Comparison of ENCODE assay signal across 1 cellular context in the genomic region with DNA sequence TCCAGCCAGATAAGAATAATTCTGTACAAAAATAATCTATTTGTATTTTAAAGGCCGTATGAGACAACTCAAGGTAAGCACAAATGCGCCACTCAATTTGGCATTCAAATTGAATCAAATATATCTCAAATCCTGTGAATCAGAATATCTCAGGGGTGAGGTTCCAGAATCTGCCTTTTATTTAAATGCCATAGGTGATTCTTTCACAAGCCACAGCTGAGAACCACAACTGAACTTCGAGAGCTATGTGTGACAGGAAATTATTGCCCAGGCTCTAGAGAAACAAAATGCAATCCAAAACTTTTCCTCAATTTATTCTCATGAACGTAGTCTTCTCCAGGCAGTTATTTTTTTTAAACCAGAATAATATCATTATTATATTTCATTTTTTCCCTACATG.
TF ChIP-seq lines count a peak whose summit lies in the region.

No MANE protein-coding gene starts in this region.

TF ChIP-seq in K562, 482 proteins besides CTCF, POLR2A, EP300 and RAD21 (continued from another document):
- TF ChIP-seq, protein P1, sequence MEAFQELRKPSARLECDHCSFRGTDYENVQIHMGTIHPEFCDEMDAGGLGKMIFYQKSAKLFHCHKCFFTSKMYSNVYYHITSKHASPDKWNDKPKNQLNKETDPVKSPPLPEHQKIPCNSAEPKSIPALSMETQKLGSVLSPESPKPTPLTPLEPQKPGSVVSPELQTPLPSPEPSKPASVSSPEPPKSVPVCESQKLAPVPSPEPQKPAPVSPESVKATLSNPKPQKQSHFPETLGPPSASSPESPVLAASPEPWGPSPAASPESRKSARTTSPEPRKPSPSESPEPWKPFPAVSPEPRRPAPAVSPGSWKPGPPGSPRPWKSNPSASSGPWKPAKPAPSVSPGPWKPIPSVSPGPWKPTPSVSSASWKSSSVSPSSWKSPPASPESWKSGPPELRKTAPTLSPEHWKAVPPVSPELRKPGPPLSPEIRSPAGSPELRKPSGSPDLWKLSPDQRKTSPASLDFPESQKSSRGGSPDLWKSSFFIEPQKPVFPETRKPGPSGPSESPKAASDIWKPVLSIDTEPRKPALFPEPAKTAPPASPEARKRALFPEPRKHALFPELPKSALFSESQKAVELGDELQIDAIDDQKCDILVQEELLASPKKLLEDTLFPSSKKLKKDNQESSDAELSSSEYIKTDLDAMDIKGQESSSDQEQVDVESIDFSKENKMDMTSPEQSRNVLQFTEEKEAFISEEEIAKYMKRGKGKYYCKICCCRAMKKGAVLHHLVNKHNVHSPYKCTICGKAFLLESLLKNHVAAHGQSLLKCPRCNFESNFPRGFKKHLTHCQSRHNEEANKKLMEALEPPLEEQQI (IDR thresholded peaks at IDR 0.05), result no peak
- no peak for TF ChIP-seq SMARCA5 (IDR thresholded peaks at IDR 0.05)
- TF ChIP-seq, protein P2, sequence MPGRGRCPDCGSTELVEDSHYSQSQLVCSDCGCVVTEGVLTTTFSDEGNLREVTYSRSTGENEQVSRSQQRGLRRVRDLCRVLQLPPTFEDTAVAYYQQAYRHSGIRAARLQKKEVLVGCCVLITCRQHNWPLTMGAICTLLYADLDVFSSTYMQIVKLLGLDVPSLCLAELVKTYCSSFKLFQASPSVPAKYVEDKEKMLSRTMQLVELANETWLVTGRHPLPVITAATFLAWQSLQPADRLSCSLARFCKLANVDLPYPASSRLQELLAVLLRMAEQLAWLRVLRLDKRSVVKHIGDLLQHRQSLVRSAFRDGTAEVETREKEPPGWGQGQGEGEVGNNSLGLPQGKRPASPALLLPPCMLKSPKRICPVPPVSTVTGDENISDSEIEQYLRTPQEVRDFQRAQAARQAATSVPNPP (IDR thresholded peaks at IDR 0.05; ENCODE audit: borderline replicate concordance, insufficient read depth, insufficient read length), result no peak
- TF ChIP-seq OTX1 (CRISPR knock-in tag; IDR thresholded peaks at IDR 0.05), result no peak
- no peak for TF ChIP-seq SIN3B (IDR thresholded peaks at IDR 0.05; ENCODE audit: low read depth)
- no peak for TF ChIP-seq ASH1L (IDR thresholded peaks at IDR 0.05; ENCODE audit: borderline replicate concordance, low read depth, partially characterized antibody)
- no peak for TF ChIP-seq SMAD3 (CRISPR knock-in tag; conservative IDR thresholded peaks at IDR 0.05)
- TF ChIP-seq BMI1 (IDR thresholded peaks at IDR 0.05; ENCODE audit: low read length), result no peak
- TF ChIP-seq, protein P3, sequence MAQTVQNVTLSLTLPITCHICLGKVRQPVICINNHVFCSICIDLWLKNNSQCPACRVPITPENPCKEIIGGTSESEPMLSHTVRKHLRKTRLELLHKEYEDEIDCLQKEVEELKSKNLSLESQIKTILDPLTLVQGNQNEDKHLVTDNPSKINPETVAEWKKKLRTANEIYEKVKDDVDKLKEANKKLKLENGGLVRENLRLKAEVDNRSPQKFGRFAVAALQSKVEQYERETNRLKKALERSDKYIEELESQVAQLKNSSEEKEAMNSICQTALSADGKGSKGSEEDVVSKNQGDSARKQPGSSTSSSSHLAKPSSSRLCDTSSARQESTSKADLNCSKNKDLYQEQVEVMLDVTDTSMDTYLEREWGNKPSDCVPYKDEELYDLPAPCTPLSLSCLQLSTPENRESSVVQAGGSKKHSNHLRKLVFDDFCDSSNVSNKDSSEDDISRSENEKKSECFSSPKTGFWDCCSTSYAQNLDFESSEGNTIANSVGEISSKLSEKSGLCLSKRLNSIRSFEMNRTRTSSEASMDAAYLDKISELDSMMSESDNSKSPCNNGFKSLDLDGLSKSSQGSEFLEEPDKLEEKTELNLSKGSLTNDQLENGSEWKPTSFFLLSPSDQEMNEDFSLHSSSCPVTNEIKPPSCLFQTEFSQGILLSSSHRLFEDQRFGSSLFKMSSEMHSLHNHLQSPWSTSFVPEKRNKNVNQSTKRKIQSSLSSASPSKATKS (CRISPR knock-in tag; IDR thresholded peaks at IDR 0.05), result no peak
- no peak for TF ChIP-seq HMGN3 (IDR thresholded peaks at IDR 0.05; ENCODE audit: borderline replicate concordance, extremely low read depth, insufficient read length, low read depth, low read length)
- TF ChIP-seq, protein P4, sequence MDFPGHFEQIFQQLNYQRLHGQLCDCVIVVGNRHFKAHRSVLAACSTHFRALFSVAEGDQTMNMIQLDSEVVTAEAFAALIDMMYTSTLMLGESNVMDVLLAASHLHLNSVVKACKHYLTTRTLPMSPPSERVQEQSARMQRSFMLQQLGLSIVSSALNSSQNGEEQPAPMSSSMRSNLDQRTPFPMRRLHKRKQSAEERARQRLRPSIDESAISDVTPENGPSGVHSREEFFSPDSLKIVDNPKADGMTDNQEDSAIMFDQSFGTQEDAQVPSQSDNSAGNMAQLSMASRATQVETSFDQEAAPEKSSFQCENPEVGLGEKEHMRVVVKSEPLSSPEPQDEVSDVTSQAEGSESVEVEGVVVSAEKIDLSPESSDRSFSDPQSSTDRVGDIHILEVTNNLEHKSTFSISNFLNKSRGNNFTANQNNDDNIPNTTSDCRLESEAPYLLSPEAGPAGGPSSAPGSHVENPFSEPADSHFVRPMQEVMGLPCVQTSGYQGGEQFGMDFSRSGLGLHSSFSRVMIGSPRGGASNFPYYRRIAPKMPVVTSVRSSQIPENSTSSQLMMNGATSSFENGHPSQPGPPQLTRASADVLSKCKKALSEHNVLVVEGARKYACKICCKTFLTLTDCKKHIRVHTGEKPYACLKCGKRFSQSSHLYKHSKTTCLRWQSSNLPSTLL (IDR thresholded peaks at IDR 0.05), result no peak
- no peak for TF ChIP-seq ZC3H4 (CRISPR knock-in tag; IDR thresholded peaks at IDR 0.05; ENCODE audit: borderline replicate concordance)
- TF ChIP-seq ZFP30 (CRISPR knock-in tag; IDR thresholded peaks at IDR 0.05; ENCODE audit: borderline replicate concordance), result no peak
- TF ChIP-seq, protein P5, sequence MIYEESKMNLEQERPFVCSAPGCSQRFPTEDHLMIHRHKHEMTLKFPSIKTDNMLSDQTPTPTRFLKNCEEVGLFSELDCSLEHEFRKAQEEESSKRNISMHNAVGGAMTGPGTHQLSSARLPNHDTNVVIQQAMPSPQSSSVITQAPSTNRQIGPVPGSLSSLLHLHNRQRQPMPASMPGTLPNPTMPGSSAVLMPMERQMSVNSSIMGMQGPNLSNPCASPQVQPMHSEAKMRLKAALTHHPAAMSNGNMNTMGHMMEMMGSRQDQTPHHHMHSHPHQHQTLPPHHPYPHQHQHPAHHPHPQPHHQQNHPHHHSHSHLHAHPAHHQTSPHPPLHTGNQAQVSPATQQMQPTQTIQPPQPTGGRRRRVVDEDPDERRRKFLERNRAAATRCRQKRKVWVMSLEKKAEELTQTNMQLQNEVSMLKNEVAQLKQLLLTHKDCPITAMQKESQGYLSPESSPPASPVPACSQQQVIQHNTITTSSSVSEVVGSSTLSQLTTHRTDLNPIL (CRISPR knock-in tag; IDR thresholded peaks at IDR 0.05), result no peak
